ENCODE assay signal across 11 cellular contexts in the genomic region with DNA sequence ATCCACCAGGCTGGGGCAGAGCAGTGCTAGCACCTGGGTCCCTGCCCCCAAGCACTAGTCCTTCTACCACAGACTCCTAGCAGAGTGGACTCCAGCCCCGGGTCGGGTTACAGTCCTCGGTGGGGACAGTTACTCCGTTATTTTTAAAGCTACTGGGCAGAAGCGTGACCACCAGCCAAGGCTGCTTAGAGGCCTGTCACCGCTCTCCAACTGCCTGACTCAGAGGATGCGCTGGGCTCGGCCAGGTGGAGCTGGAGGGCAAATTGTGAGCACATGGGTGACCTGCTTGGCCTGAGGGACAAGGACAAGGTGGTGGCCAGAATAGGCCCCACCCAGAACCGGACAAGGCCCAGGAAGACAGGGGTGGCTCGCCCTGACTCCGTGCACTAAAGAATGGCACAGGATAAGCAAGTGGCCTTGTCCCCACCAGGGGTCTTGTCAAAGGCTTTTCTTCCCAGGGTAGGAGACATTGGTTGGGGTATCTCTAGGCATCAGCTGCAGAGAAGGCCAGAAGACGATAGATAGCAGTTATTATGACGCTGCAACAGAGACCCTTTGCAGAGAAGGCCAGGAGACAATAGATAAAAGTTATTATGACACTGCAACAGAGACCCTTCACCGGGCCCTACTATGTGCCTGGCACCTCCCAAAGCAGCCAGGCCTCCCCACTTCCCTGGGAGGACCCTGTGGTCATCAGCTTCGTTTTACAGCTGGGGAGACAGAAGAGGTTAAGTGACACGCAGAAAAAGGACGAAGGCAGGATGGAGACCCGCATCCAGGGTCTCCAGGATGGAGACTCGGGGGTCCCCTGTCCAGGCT. TPM values are rescaled to one million over a fixed set of nuclear protein-coding genes. Genes with fewer than 3 reads are reported as not detected.
A peak's percentile ranks its signal among the peaks of the same experiment; 100 is the strongest.
DNase-seq lines count a peak whose midpoint lies in the region; TF ChIP-seq lines count a peak whose summit lies in the region.
"Had no signal": no experiment of that assay in that cellular context is flagged by ENCODE, and none has a peak within 500 bp of the region (broad histone marks: within the 10 kb centered on the region; RNA-seq: fewer than 3 reads in every experiment).

No MANE protein-coding gene starts in this region.

- no peak overlapping the region for H2AFZ ChIP-seq in smooth muscle cell (ENCODE audit: low read depth)

- no peak for TF ChIP-seq POLR2A in erythroblast (IDR thresholded peaks at IDR 0.05; ENCODE audit: low read length)

- H3K79me2 ChIP-seq in smooth muscle cell (ENCODE audit: low read depth): no peaks in the 10 kb centered on the region

- no peaks in the 10 kb centered on the region for H3K27me3 Mint-ChIP-seq in activated CD4-positive, alpha-beta T cell treated with anti-CD3 and anti-CD28 coated beads, Interleukin-2, amount 10 ng/mL, durations not matched to agents 7 days and 5 days

- H3K27ac Mint-ChIP-seq in activated CD4-positive, alpha-beta T cell treated with anti-CD3 and anti-CD28 coated beads, Interleukin-2, amount 10 ng/mL, durations not matched to agents 7 days and 5 days: no peak overlapping the region

- H3K4me1 ChIP-seq in smooth muscle cell (ENCODE audit: low read depth): peaks cover 10% of the 10 kb centered on the region

- H3K36me3 ChIP-seq in smooth muscle cell (ENCODE audit: low read depth): no peaks in the 10 kb centered on the region

- H3F3A ChIP-seq in smooth muscle cell (ENCODE audit: low read depth): no peaks in the 10 kb centered on the region

- no peak overlapping the region for H3K9ac ChIP-seq in smooth muscle cell (ENCODE audit: low read depth)

- no peak for TF ChIP-seq CTCF in smooth muscle cell (IDR thresholded peaks at IDR 0.05; ENCODE audit: borderline replicate concordance, insufficient read depth, poor library complexity, severe bottlenecking)

- 93% methylated on average over 19 of the region's 19 CpGs for WGBS in smooth muscle cell (ENCODE audit: low lambda C conversion rate)

- H3K4me2 ChIP-seq in smooth muscle cell: peak overlapping the region; percentile 87

- no peaks in the 10 kb centered on the region for H3K27me3 ChIP-seq in smooth muscle cell (ENCODE audit: low read depth)
- H3K27me3 ChIP-seq: heart left ventricle, SJSA1 had no signal

- H3K9me3 Mint-ChIP-seq in activated CD4-positive, alpha-beta T cell treated with anti-CD3 and anti-CD28 coated beads, Interleukin-2, amount 10 ng/mL, durations not matched to agents 7 days and 5 days: no peaks in the 10 kb centered on the region

- H3K27ac ChIP-seq in smooth muscle cell (ENCODE audit: low read depth): no peak overlapping the region
- H3K27ac ChIP-seq: SJSA1 had no signal

- no peak overlapping the region for H3K4me3 ChIP-seq in smooth muscle cell

- no peaks in the 10 kb centered on the region for H4K20me1 ChIP-seq in smooth muscle cell (ENCODE audit: low read depth)

- H3K4me1 Mint-ChIP-seq in activated CD4-positive, alpha-beta T cell treated with anti-CD3 and anti-CD28 coated beads, Interleukin-2, amount 10 ng/mL, durations not matched to agents 7 days and 5 days: peaks cover 14% of the 10 kb centered on the region

- peak overlapping the region; percentile 64 for H3K4me3 Mint-ChIP-seq in activated CD4-positive, alpha-beta T cell treated with anti-CD3 and anti-CD28 coated beads, Interleukin-2, amount 10 ng/mL, durations not matched to agents 7 days and 5 days

- POLR2A ChIA-PET in activated CD4-positive, alpha-beta T cell treated with anti-CD3 and anti-CD28 coated beads, Interleukin-2, amount 10 ng/mL, durations not matched to agents 7 days and 5 days (lab: Charles Lee): no interaction called here

- DNase-seq in activated CD4-positive, alpha-beta T cell treated with anti-CD3 and anti-CD28 coated beads, Interleukin-2, amount 10 ng/mL, durations not matched to agents 7 days and 5 days: no peak
- no peak for DNase-seq in activated CD4-positive, alpha-beta T cell treated with anti-CD3 and anti-CD28 coated beads for 48 hours
- DNase-seq in SK-N-DZ (ENCODE audit: low spot score) (peak; percentile 45), erythroblast (lab: John Stamatoyannopoulos, UW) (peak; percentile 63 to 88), smooth muscle cell (lab: John Stamatoyannopoulos, UW; ENCODE audit: unreplicated experiment) (no peak), GDM1 (lab: John Stamatoyannopoulos, UW) (no peak), SKM-1 treated with dmso at 0.1 percent for 144 hours (lab: John Stamatoyannopoulos, UW; ENCODE audit: unreplicated experiment) (no peak)
- DNase-seq in stimulated activated CD4-positive, alpha-beta T cell treated with anti-CD3 and anti-CD28 coated beads, Interleukin-12 subunit alpha, Interleukin-12 subunit beta, amount 100 ng/mL, for 4 hours: no peak
- DNase-seq: cortex of kidney had no signal

- no peaks in the 10 kb centered on the region for H3K36me3 Mint-ChIP-seq in activated CD4-positive, alpha-beta T cell treated with anti-CD3 and anti-CD28 coated beads, Interleukin-2, amount 10 ng/mL, durations not matched to agents 7 days and 5 days (ENCODE audit: low read depth)

- no peaks in the 10 kb centered on the region for H3K9me3 ChIP-seq in smooth muscle cell (replicated peaks; ENCODE audit: low read depth)
- H3K9me3 ChIP-seq: heart left ventricle, SJSA1 had no signal

- CTCF ChIA-PET in activated CD4-positive, alpha-beta T cell treated with anti-CD3 and anti-CD28 coated beads, Interleukin-2, amount 10 ng/mL, durations not matched to agents 7 days and 5 days (lab: Charles Lee): interaction anchor here (0.7 to 1.2 kb wide), 3 partner anchors 10 to 111 kb away, joined by 3 to 4 read pairs (median 4); a partner anchor contains a TSS

RNA-seq across cellular contexts. Expression of a gene that starts 1.6 kb away (rescaled TPM):
- 1 to 10 TPM; 4.7 to 6.7 TPM for total RNA-seq in activated CD4-positive, alpha-beta T cell treated with anti-CD3 and anti-CD28 coated beads, Interleukin-2, amount 10 ng/mL, durations not matched to agents 7 days and 5 days
- 7.0 and 8.9 TPM in 2 replicates for polyA plus RNA-seq in SK-N-DZ (2014; cell fraction: cytosol; rRNA removed)
- 10.2 and 16.0 TPM in 2 replicates for polyA plus RNA-seq in SK-N-DZ (2014; cell fraction: nucleus; rRNA removed)
- total RNA-seq in smooth muscle cell: 4.4 and 8.2 TPM in 2 replicates
- 7.4 and 8.0 TPM in 2 replicates for polyA plus RNA-seq in smooth muscle cell

RNA-seq across cellular contexts. Expression of a gene that starts 10.4 kb away (rescaled TPM):
- 10 to 100 TPM; 25.3 to 25.9 TPM for total RNA-seq in activated CD4-positive, alpha-beta T cell treated with anti-CD3 and anti-CD28 coated beads, Interleukin-2, amount 10 ng/mL, durations not matched to agents 7 days and 5 days
- 27.5 and 33.9 TPM in 2 replicates for polyA plus RNA-seq in SK-N-DZ (2014; cell fraction: cytosol; rRNA removed)
- polyA plus RNA-seq in SK-N-DZ (2014; cell fraction: nucleus; rRNA removed): 77.4 and 108 TPM in 2 replicates
- total RNA-seq in smooth muscle cell: 9.7 and 14.2 TPM in 2 replicates
- 15.8 and 22.3 TPM in 2 replicates for polyA plus RNA-seq in smooth muscle cell

RNA-seq across cellular contexts. Expression of a gene that starts 15.8 kb away (rescaled TPM):
- 100 to 1,000 TPM; 160 to 180 TPM for total RNA-seq in activated CD4-positive, alpha-beta T cell treated with anti-CD3 and anti-CD28 coated beads, Interleukin-2, amount 10 ng/mL, durations not matched to agents 7 days and 5 days
- polyA plus RNA-seq in SK-N-DZ (2014; cell fraction: cytosol; rRNA removed): 290 and 383 TPM in 2 replicates
- 441 and 504 TPM in 2 replicates for polyA plus RNA-seq in SK-N-DZ (2014; cell fraction: nucleus; rRNA removed)
- total RNA-seq in smooth muscle cell: 47.9 and 89.3 TPM in 2 replicates
- 275 and 290 TPM in 2 replicates for polyA plus RNA-seq in smooth muscle cell

Comparison
In these comparisons a context has a peak if more than half of its experiments do, and no peak if none do; other contexts are left out.
1. DNase-seq: peak in SK-N-DZ (single experiment) and erythroblast (2 of 2); none in activated CD4-positive, alpha-beta T cell treated with anti-CD3 and anti-CD28 coated beads, Interleukin-2, amount 10 ng/mL, durations not matched to agents 7 days and 5 days (single experiment), activated CD4-positive, alpha-beta T cell treated with anti-CD3 and anti-CD28 coated beads for 48 hours (single experiment), smooth muscle cell (single experiment), GDM1 (single experiment), stimulated activated CD4-positive, alpha-beta T cell treated with anti-CD3 and anti-CD28 coated beads, Interleukin-12 subunit alpha, Interleukin-12 subunit beta, amount 100 ng/mL, for 4 hours (single experiment) and SKM-1 treated with dmso at 0.1 percent for 144 hours (single experiment).